ENCODE assay signal across 9 cellular contexts in genomic region chr15:35136552-35136951, GRCh38. TPM values are rescaled to one million over a fixed set of nuclear protein-coding genes. Genes with fewer than 3 reads are reported as not detected.
DNase-seq lines count a peak whose midpoint lies in the region; ATAC-seq and FAIRE-seq lines count a peak whose summit lies in the region.
"Had no signal": no experiment of that assay in that cellular context is flagged by ENCODE, and none has a peak within 500 bp of the region (broad histone marks: within the 10 kb centered on the region; RNA-seq: fewer than 3 reads in every experiment).

No MANE protein-coding gene starts in this region.

- ATAC-seq in GM19468 (IDR thresholded peaks at IDR 0.05; ENCODE audit: extremely low read depth, unreplicated experiment) (peak; percentile 94), HG02938 (IDR thresholded peaks at IDR 0.05; ENCODE audit: unreplicated experiment) (peak; percentile 98), HG03565 (IDR thresholded peaks at IDR 0.05; ENCODE audit: unreplicated experiment) (peak; percentile 96)
- no peak for ATAC-seq in natural killer cell treated with Interleukin-12 subunit alpha and Interleukin-12 subunit beta and Interleukin-15 and Interleukin-18, amount 100 ng/mL, for 72 hours
- ATAC-seq in effector memory CD8-positive, alpha-beta T cell (replicated peaks): no peak

- no peaks in the 10 kb centered on the region for H3K27me3 Mint-ChIP-seq in natural killer cell treated with Interleukin-12 subunit alpha and Interleukin-12 subunit beta and Interleukin-15 and Interleukin-18, amount 100 ng/mL, for 72 hours
- no peaks in the 10 kb centered on the region for H3K27me3 Mint-ChIP-seq in effector memory CD8-positive, alpha-beta T cell
- no peaks in the 10 kb centered on the region for H3K27me3 Mint-ChIP-seq in activated T-cell treated with anti-CD3 and anti-CD28 coated beads, Interleukin-2, amount 50 U/mL, for 24 hours

- H3K4me3 Mint-ChIP-seq in natural killer cell treated with Interleukin-12 subunit alpha and Interleukin-12 subunit beta and Interleukin-15 and Interleukin-18, amount 100 ng/mL, for 72 hours: no peak overlapping the region
- H3K4me3 Mint-ChIP-seq in effector memory CD8-positive, alpha-beta T cell: no peak overlapping the region
- H3K4me3 Mint-ChIP-seq in activated T-cell treated with anti-CD3 and anti-CD28 coated beads, Interleukin-2, amount 50 U/mL, for 24 hours: no peak overlapping the region

- H3K4me1 Mint-ChIP-seq in natural killer cell treated with Interleukin-12 subunit alpha and Interleukin-12 subunit beta and Interleukin-15 and Interleukin-18, amount 100 ng/mL, for 72 hours (ENCODE audit: low read depth in 2 of 2): no peaks in the 10 kb centered on the region
- H3K4me1 Mint-ChIP-seq in effector memory CD8-positive, alpha-beta T cell (ENCODE audit: low read depth in 2 of 2): no peaks in the 10 kb centered on the region
- no peaks in the 10 kb centered on the region for H3K4me1 Mint-ChIP-seq in activated T-cell treated with anti-CD3 and anti-CD28 coated beads, Interleukin-2, amount 50 U/mL, for 24 hours (ENCODE audit: low read depth)

- FAIRE-seq in GM18507 (lab: Jason Lieb, UNC): peak; percentile 99

- H3K36me3 Mint-ChIP-seq in natural killer cell treated with Interleukin-12 subunit alpha and Interleukin-12 subunit beta and Interleukin-15 and Interleukin-18, amount 100 ng/mL, for 72 hours: no peaks in the 10 kb centered on the region
- no peaks in the 10 kb centered on the region for H3K36me3 Mint-ChIP-seq in effector memory CD8-positive, alpha-beta T cell (ENCODE audit: insufficient read depth)
- no peaks in the 10 kb centered on the region for H3K36me3 Mint-ChIP-seq in activated T-cell treated with anti-CD3 and anti-CD28 coated beads, Interleukin-2, amount 50 U/mL, for 24 hours (ENCODE audit: low read depth)

- peaks cover 6% of the 10 kb centered on the region for H3K9me3 Mint-ChIP-seq in natural killer cell treated with Interleukin-12 subunit alpha and Interleukin-12 subunit beta and Interleukin-15 and Interleukin-18, amount 100 ng/mL, for 72 hours
- H3K9me3 Mint-ChIP-seq in effector memory CD8-positive, alpha-beta T cell: peaks cover 0 to 2% of the 10 kb centered on the region in 2 donors
- no peaks in the 10 kb centered on the region for H3K9me3 Mint-ChIP-seq in activated T-cell treated with anti-CD3 and anti-CD28 coated beads, Interleukin-2, amount 50 U/mL, for 24 hours

- DNase-seq in GM18507 (ENCODE audit: extremely low spot score, insufficient read length, low read depth) (peak; percentile 29), C1 segment of cervical spinal cord (lab: John Stamatoyannopoulos, UW) (no peak)
- no peak for DNase-seq in natural killer cell treated with Interleukin-12 subunit alpha and Interleukin-12 subunit beta and Interleukin-15 and Interleukin-18, amount 100 ng/mL, for 72 hours (ENCODE audit: low spot score)
- no peak for DNase-seq in effector memory CD8-positive, alpha-beta T cell
- DNase-seq in activated T-cell treated with anti-CD3 and anti-CD28 coated beads, Interleukin-2, amount 50 U/mL, for 24 hours: no peak
- DNase-seq: NCI-H1436 had no signal

- no peak overlapping the region for H3K27ac Mint-ChIP-seq in natural killer cell treated with Interleukin-12 subunit alpha and Interleukin-12 subunit beta and Interleukin-15 and Interleukin-18, amount 100 ng/mL, for 72 hours
- no peak overlapping the region for H3K27ac Mint-ChIP-seq in effector memory CD8-positive, alpha-beta T cell
- no peak overlapping the region for H3K27ac Mint-ChIP-seq in activated T-cell treated with anti-CD3 and anti-CD28 coated beads, Interleukin-2, amount 50 U/mL, for 24 hours

RNA-seq across cellular contexts. Expression of gene NANOGP8, which starts 51.5 kb away (rescaled TPM):
- not detected for total RNA-seq in natural killer cell treated with Interleukin-12 subunit alpha and Interleukin-12 subunit beta and Interleukin-15 and Interleukin-18, amount 100 ng/mL, for 72 hours

Comparison
In these comparisons a context has a peak if more than half of its experiments do, and no peak if none do; other contexts are left out.
1. ATAC-seq: peak in GM19468 (single experiment), HG02938 (single experiment) and HG03565 (single experiment); none in natural killer cell treated with Interleukin-12 subunit alpha and Interleukin-12 subunit beta and Interleukin-15 and Interleukin-18, amount 100 ng/mL, for 72 hours (0 of 2) and effector memory CD8-positive, alpha-beta T cell (single experiment).